In genomic region chr17:40664582-40665333, GRCh38 we compare ENCODE assay signal across 12 cellular contexts. TPM values are rescaled to one million over a fixed set of nuclear protein-coding genes. Genes with fewer than 3 reads are reported as not detected.
A peak's percentile ranks its signal among the peaks of the same experiment; 100 is the strongest.
DNase-seq lines count a peak whose midpoint lies in the region; ATAC-seq and TF ChIP-seq lines count a peak whose summit lies in the region.
"Had no signal": no experiment of that assay in that cellular context is flagged by ENCODE, and none has a peak within 500 bp of the region (broad histone marks: within the 10 kb centered on the region; RNA-seq: fewer than 3 reads in every experiment).

Gene KRT222, minus strand, starts transcription at chr17:40665177. Its CDS starts 78 bp downstream, at chr17:40665099.

- peak within 1 kb of the TSS; percentile 25 for H3K4me3 ChIP-seq in epithelial cell of esophagus (ENCODE audit: low read length)
- H3K4me3 ChIP-seq: testis had no signal

- ATAC-seq in GM21529 (IDR thresholded peaks at IDR 0.05; ENCODE audit: unreplicated experiment) (no peak), left colon (no peak)
- no peak for ATAC-seq in activated T-helper 17 cell treated with anti-CD3 and anti-CD28 coated beads, Interleukin-2, amount 50 U/mL, for 72 hours (replicated peaks)
- ATAC-seq: SK-N-SH treated with all-trans-retinoic acid at 6 μM for 48 hours had no signal

- no peak within 1 kb of the TSS for H3K27ac Mint-ChIP-seq in neural crest cell (ENCODE audit: unreplicated experiment)
- H3K27ac Mint-ChIP-seq in activated T-helper 17 cell treated with anti-CD3 and anti-CD28 coated beads, Interleukin-2, amount 50 U/mL, for 72 hours, result no peak within 1 kb of the TSS

- H3K9me3 Mint-ChIP-seq in neural crest cell, result no peaks in the 10 kb centered on the region
- no peaks in the 10 kb centered on the region for H3K9me3 Mint-ChIP-seq in activated T-helper 17 cell treated with anti-CD3 and anti-CD28 coated beads, Interleukin-2, amount 50 U/mL, for 72 hours

- H3K36me3 Mint-ChIP-seq in neural crest cell (ENCODE audit: low read depth), result no peaks in the 10 kb centered on the region
- no peaks in the 10 kb centered on the region for H3K36me3 Mint-ChIP-seq in activated T-helper 17 cell treated with anti-CD3 and anti-CD28 coated beads, Interleukin-2, amount 50 U/mL, for 72 hours (ENCODE audit: low read depth)

- intact Hi-C loops in left colon (cut with DNase I, micrococcal nuclease), result no loop called here

- no peak for TF ChIP-seq CTCF in epithelial cell of esophagus (IDR thresholded peaks at IDR 0.05; ENCODE audit: insufficient read depth, low read depth, low read length, missing control alignments)
- TF ChIP-seq CTCF in neural crest cell (conservative IDR thresholded peaks at IDR 0.05), result no peak

- peaks cover 6% of the 10 kb centered on the region for H3K4me1 Mint-ChIP-seq in neural crest cell
- H3K4me1 Mint-ChIP-seq in activated T-helper 17 cell treated with anti-CD3 and anti-CD28 coated beads, Interleukin-2, amount 50 U/mL, for 72 hours, result no peaks in the 10 kb centered on the region

- in situ Hi-C loops in ACHN (cut with HindIII; ENCODE audit: low pct_ligation_motif_present, low pct_unique_long_range_greater_than_20kb, low sequenced_read_pairs), result no loop called here

- H3K4me3 Mint-ChIP-seq in neural crest cell, result peak within 1 kb of the TSS; percentile 60
- H3K4me3 Mint-ChIP-seq in activated T-helper 17 cell treated with anti-CD3 and anti-CD28 coated beads, Interleukin-2, amount 50 U/mL, for 72 hours, result no peak within 1 kb of the TSS

- peaks cover 28% of the 10 kb centered on the region for H3K27me3 Mint-ChIP-seq in neural crest cell (ENCODE audit: low read depth)
- H3K27me3 Mint-ChIP-seq in activated T-helper 17 cell treated with anti-CD3 and anti-CD28 coated beads, Interleukin-2, amount 50 U/mL, for 72 hours, result peaks cover 17% of the 10 kb centered on the region

- DNase-seq in ACHN (peak; percentile 54), KG1 (lab: John Stamatoyannopoulos, UW) (peak; percentile 15), epithelial cell of esophagus (ENCODE audit: low read depth) (no peak), neural crest cell (ENCODE audit: low read depth, low spot score) (no peak), AML-193 (lab: John Stamatoyannopoulos, UW) (no peak), left colon (no peak)
- DNase-seq: NCI-H2081; stimulated activated CD4-positive, alpha-beta T cell treated with anti-CD3 and anti-CD28 coated beads, Interleukin-12 subunit alpha, Interleukin-12 subunit beta, amount 100 ng/mL, for 4 hours; testis had no signal

RNA-seq across cellular contexts. Expression of gene KRT222, which starts in this region (rescaled TPM):
- total RNA-seq in neural crest cell, result 0.23 TPM in 1 of 2 replicates, not detected in the other
- under 1 TPM; 0.27 to 0.67 TPM for total RNA-seq in left colon
- total RNA-seq in activated T-helper 17 cell treated with anti-CD3 and anti-CD28 coated beads, Interleukin-2, amount 50 U/mL, for 72 hours, result not detected

Comparison
In these comparisons a context has a peak if more than half of its experiments do, and no peak if none do; other contexts are left out.
1. DNase-seq: peak in ACHN (single experiment) and KG1 (single experiment); none in epithelial cell of esophagus (single experiment), neural crest cell (single experiment), AML-193 (0 of 2) and left colon (0 of 2).